9 cellular contexts compared by ENCODE assay signal in the genomic region with DNA sequence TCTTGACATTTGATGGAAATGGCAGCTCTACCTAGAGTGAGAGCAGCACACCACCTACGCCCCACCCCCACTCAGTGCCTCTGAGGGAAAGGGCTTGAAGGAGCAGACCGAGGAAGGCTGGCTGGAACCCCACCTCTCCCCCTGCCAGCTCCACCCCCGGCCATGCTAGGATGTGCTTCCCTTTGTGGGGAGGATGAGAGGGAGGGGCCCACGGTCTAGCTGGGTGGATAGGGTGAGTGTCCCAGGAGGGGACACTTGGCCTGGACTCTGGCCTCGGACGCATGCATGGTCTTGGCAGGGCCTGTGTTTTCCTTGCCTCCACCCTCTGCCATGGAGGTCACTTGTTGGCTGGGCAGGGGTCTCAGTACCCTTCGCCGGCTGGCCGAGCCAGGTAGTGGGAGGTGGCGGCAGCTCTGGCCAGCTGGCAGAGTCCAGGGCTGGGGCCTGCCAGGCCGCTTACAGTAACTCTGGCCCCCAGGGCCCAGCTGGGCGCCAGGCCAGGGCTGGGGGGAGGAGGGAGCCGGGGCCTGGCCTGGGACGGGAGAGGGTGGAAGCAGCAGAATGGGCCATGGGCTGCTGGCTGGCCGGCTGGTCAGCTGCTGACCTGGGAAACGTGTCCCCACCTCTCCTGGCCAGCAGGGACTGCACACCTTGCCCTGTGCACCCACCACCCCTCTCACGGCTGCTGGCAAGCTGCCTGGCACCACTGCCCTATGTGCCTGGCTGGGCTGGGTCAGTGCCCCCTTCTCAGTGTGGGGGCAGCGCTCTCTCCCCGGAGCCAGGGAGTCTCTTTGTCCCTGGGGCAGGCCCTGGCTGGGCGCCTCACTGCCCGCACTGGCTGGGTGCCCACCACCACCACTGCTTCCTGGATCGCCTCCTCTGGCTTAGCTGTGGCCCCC. TPM values are rescaled to one million over a fixed set of nuclear protein-coding genes. Genes with fewer than 3 reads are reported as not detected.
DNase-seq lines count a peak whose midpoint lies in the region; ATAC-seq and TF ChIP-seq lines count a peak whose summit lies in the region.
"Had no signal": no experiment of that assay in that cellular context is flagged by ENCODE, and none has a peak within 500 bp of the region (broad histone marks: within the 10 kb centered on the region; RNA-seq: fewer than 3 reads in every experiment).

No MANE protein-coding gene starts in this region.

- no peaks in the 10 kb centered on the region for H3K27me3 Mint-ChIP-seq in activated naive CD4-positive, alpha-beta T cell treated with anti-CD3 and anti-CD28 coated beads, Interleukin-2, amount 10 ng/mL, durations not matched to agents 7 days and 5 days

- H3K27ac ChIP-seq in breast epithelium (peak overlapping the region; percentile 81 to 95), lower lobe of right lung (peak overlapping the region; percentile 96), thyroid gland (peak overlapping the region; percentile 83 to 90 (median 89))

- H3K4me3 ChIP-seq in breast epithelium (peak overlapping the region; percentile 7 to 56 (median 13)), lower lobe of right lung (peak overlapping the region; percentile 26), thyroid gland (replicated peaks in 1 of 3) (peak overlapping the region in 1 of 3 donors; percentile 11)

- H3K27ac Mint-ChIP-seq in activated naive CD4-positive, alpha-beta T cell treated with anti-CD3 and anti-CD28 coated beads, Interleukin-2, amount 10 ng/mL, durations not matched to agents 7 days and 5 days: peak overlapping the region; percentile 82

- intact Hi-C loops in breast epithelium (cut with DNase I; ENCODE audit: low total_unique reads) (no loop called here), lower lobe of right lung (cut with DNase I) (no loop called here), thyroid gland (cut with DNase I) (no loop called here)

- no peaks in the 10 kb centered on the region for H3K27me3 ChIP-seq in breast epithelium
- H3K27me3 ChIP-seq in lower lobe of right lung (ENCODE audit: low read depth): no peaks in the 10 kb centered on the region
- H3K27me3 ChIP-seq in thyroid gland: no peaks in the 10 kb centered on the region

- peak; percentile 81 to 82 for ATAC-seq in lower lobe of right lung

- H3K9me3 Mint-ChIP-seq in activated naive CD4-positive, alpha-beta T cell treated with anti-CD3 and anti-CD28 coated beads, Interleukin-2, amount 10 ng/mL, durations not matched to agents 7 days and 5 days: no peaks in the 10 kb centered on the region

- no peaks in the 10 kb centered on the region for H3K9me3 ChIP-seq in breast epithelium
- no peaks in the 10 kb centered on the region for H3K9me3 ChIP-seq in lower lobe of right lung
- H3K9me3 ChIP-seq in thyroid gland: no peaks in the 10 kb centered on the region

- peak; percentile 50 for DNase-seq in activated naive CD4-positive, alpha-beta T cell treated with anti-CD3 and anti-CD28 coated beads, Interleukin-2, amount 10 ng/mL, durations not matched to agents 7 days and 5 days
- no peak for DNase-seq in activated naive CD4-positive, alpha-beta T cell treated with Interleukin-2 at 50 U/mL for 16 hours
- DNase-seq in breast epithelium (ENCODE audit: low spot score in 2 of 2) (peak; percentile 89 to 94), lower lobe of right lung (peak; percentile 92), thyroid gland (peak; percentile 97), NCI-H1436 (lab: John Stamatoyannopoulos, UW) (no peak)
- DNase-seq in stimulated activated CD4-positive, alpha-beta T cell treated with anti-CD3 and anti-CD28 coated beads, Interleukin-2, amount 100 ng/mL, for 24 hours: no peak
- DNase-seq in activated CD4-positive, alpha-beta T cell treated with anti-CD3 and anti-CD28 coated beads for 4 hours: no peak

- H3K4me1 ChIP-seq in breast epithelium (peaks cover 58 to 77% of the 10 kb centered on the region in 2 donors), lower lobe of right lung (peaks cover 100% of the 10 kb centered on the region), thyroid gland (peaks cover 81 to 99% of the 10 kb centered on the region in 2 donors)

- peaks cover 61% of the 10 kb centered on the region for H3K36me3 Mint-ChIP-seq in activated naive CD4-positive, alpha-beta T cell treated with anti-CD3 and anti-CD28 coated beads, Interleukin-2, amount 10 ng/mL, durations not matched to agents 7 days and 5 days

- WGBS in thyroid gland, 2 donors: 5 to 12% methylated on average over 9 to 11 of the region's 22 CpGs

- no peak for TF ChIP-seq POLR2A in breast epithelium (IDR thresholded peaks at IDR 0.05)
- no peak for TF ChIP-seq POLR2A in thyroid gland (IDR thresholded peaks at IDR 0.05)

- CTCF ChIA-PET in activated naive CD4-positive, alpha-beta T cell treated with anti-CD3 and anti-CD28 coated beads, Interleukin-2, amount 10 ng/mL, durations not matched to agents 7 days and 5 days (lab: Charles Lee): interaction anchor here (1.8 to 2.2 kb wide), 3 partner anchors 15 to 29 kb away, joined by 7 to 10 read pairs (median 7); no protein-coding TSS in a partner anchor

- H3K4me3 Mint-ChIP-seq in activated naive CD4-positive, alpha-beta T cell treated with anti-CD3 and anti-CD28 coated beads, Interleukin-2, amount 10 ng/mL, durations not matched to agents 7 days and 5 days: no peak overlapping the region

- H3K4me1 Mint-ChIP-seq in activated naive CD4-positive, alpha-beta T cell treated with anti-CD3 and anti-CD28 coated beads, Interleukin-2, amount 10 ng/mL, durations not matched to agents 7 days and 5 days: peaks cover 84% of the 10 kb centered on the region

- no peaks in the 10 kb centered on the region for H3K36me3 ChIP-seq in breast epithelium
- H3K36me3 ChIP-seq in lower lobe of right lung: peaks cover 14% of the 10 kb centered on the region
- no peaks in the 10 kb centered on the region for H3K36me3 ChIP-seq in thyroid gland

- TF ChIP-seq CTCF in breast epithelium (IDR thresholded peaks at IDR 0.05) (peak in 1 of 3 donors; percentile 17), lower lobe of right lung (IDR thresholded peaks at IDR 0.05) (no peak), thyroid gland (IDR thresholded peaks at IDR 0.05) (peak in 4 of 6 experiments; percentile 24 to 37 (median 32))

RNA-seq across cellular contexts. Expression of gene RARA, which starts 23.0 kb away (rescaled TPM):
- total RNA-seq in breast epithelium (10 to 100 TPM; 14.2 to 31.2 (median 25.2) TPM), lower lobe of right lung (82.6 TPM), thyroid gland (10 to 100 TPM; 20.0 to 60.9 (median 35.2) TPM)

RNA-seq across cellular contexts. Expression of gene GJD3, which starts 32.5 kb away (rescaled TPM):
- total RNA-seq in breast epithelium (not detected), lower lobe of right lung (3.1 TPM), thyroid gland (1 to 10 TPM; 1.6 to 3.4 (median 1.7) TPM)
- total RNA-seq: T-helper 2 cell treated with Interferon-gamma antibody and Interleukin-4, amounts not matched to agents 100 ng/mL and 5 ng/mL, for 36 hours had no signal

RNA-seq across cellular contexts. Expression of gene CDC6, which starts 44.3 kb away (rescaled TPM):
- total RNA-seq in breast epithelium (under 1 TPM; 0.29 to 0.98 (median 0.80) TPM), lower lobe of right lung (2.3 TPM), thyroid gland (1 to 10 TPM in 1 of 4 donors, under 1 TPM in 3; 0.63 to 5.2 (median 0.79) TPM)

Comparison
In these comparisons a context has a peak if more than half of its experiments do, and no peak if none do; other contexts are left out.
1. DNase-seq: peak in activated naive CD4-positive, alpha-beta T cell treated with anti-CD3 and anti-CD28 coated beads, Interleukin-2, amount 10 ng/mL, durations not matched to agents 7 days and 5 days (single experiment), breast epithelium (2 of 2), lower lobe of right lung (single experiment) and thyroid gland (2 of 2); none in activated naive CD4-positive, alpha-beta T cell treated with Interleukin-2 at 50 U/mL for 16 hours (single experiment), stimulated activated CD4-positive, alpha-beta T cell treated with anti-CD3 and anti-CD28 coated beads, Interleukin-2, amount 100 ng/mL, for 24 hours (0 of 2), NCI-H1436 (single experiment) and activated CD4-positive, alpha-beta T cell treated with anti-CD3 and anti-CD28 coated beads for 4 hours (0 of 2).
2. Peak in every context shown above with its lines, with median percentiles within 50 percentile points of each other: H3K27ac ChIP-seq.